Comparison of ENCODE assay signal across 9 cellular contexts in the genomic region with DNA sequence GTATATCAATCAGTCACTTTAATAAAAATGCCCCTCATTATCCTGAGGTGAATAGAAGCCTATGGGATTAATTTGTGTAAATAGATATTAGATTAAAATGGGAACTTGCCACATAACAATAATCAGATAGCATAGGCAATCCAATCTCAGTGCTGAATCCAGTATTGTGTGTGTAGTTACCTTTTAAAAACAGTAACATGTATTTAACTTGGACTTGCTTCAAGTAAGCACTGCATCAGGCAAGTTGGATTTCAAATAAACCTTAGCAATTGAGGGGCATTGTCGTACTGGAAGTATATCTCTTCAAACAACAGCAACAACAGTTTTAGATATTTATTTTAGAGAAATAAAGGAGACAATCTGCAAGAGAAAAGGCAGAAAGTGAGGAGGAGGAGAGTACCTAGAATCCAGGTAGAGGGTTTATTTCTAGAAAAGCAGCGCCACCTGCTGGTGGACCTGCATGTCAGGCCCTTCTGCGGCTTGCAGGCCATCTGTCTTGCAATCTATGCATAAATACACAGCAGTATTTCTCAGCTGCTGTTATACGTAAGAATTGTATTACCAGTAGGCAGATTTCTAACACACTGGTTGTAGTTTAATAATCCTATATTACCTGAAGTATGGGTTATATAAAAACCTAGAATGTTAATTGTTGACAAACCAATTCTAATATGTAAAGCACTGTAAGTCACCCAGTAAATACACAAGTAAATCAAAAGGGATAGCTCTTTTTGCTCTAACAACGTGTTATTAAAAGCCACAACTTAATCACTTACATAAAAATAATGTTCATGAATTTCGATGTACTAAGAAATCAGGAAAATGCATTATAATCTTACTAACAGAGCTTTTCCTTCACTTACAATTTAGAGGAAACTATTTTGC.
DNase-seq lines count a peak whose midpoint lies in the region; ATAC-seq and TF ChIP-seq lines count a peak whose summit lies in the region.
"Had no signal": no experiment of that assay in that cellular context is flagged by ENCODE, and none has a peak within 500 bp of the region (broad histone marks: within the 10 kb centered on the region; RNA-seq: fewer than 3 reads in every experiment).

No MANE protein-coding gene starts in this region.

- no peaks in the 10 kb centered on the region for H4K20me1 ChIP-seq in OCI-LY3 (ENCODE audit: insufficient read depth, low read length)
- H4K20me1 ChIP-seq in neural progenitor cell (ENCODE audit: low read depth) = no peaks in the 10 kb centered on the region

- peaks cover 35% of the 10 kb centered on the region for H3K4me1 Mint-ChIP-seq in neural progenitor cell

- in situ Hi-C loops in Caki2 (cut with HindIII; ENCODE audit: low pct_unique_long_range_greater_than_20kb, low sequenced_read_pairs) = no loop called here

- H3K79me2 ChIP-seq in OCI-LY3 (ENCODE audit: low read length) (no peaks in the 10 kb centered on the region), neural progenitor cell (ENCODE audit: low read depth) (no peaks in the 10 kb centered on the region)

- TF ChIP-seq POLR2A in stomach (IDR thresholded peaks at IDR 0.05) = no peak

- ATAC-seq in GM21526 (IDR thresholded peaks at IDR 0.05; ENCODE audit: low FRiP score, unreplicated experiment) = peak; percentile 85

- H3K36me3 Mint-ChIP-seq in neural progenitor cell = no peaks in the 10 kb centered on the region

- no peaks in the 10 kb centered on the region for H3K27me3 ChIP-seq in OCI-LY3 (ENCODE audit: low read depth, low read length)
- H3K27me3 ChIP-seq in neural progenitor cell = no peaks in the 10 kb centered on the region
- H3K27me3 ChIP-seq in stomach = no peaks in the 10 kb centered on the region

- H3K4me2 ChIP-seq in OCI-LY3 (ENCODE audit: low read length) (no peak overlapping the region), neural progenitor cell (no peak overlapping the region)

- H3K4me3 Mint-ChIP-seq in neural progenitor cell = no peak overlapping the region
- H3K4me3 Mint-ChIP-seq: T-helper 1 cell treated with Interleukin-12 subunit alpha and Interleukin-12 subunit beta and Interleukin-4 antibody, amounts not matched to agents 30 μg/mL and 1 μg/mL, for 36 hours had no signal

- H3K9ac ChIP-seq in OCI-LY3 (ENCODE audit: low read length) = no peak overlapping the region
- no peak overlapping the region for H3K9ac ChIP-seq in neural progenitor cell

- no peak overlapping the region for H2AFZ ChIP-seq in OCI-LY3 (ENCODE audit: low read depth, low read length)
- H2AFZ ChIP-seq in neural progenitor cell (replicated peaks) = no peak overlapping the region

- H3K36me3 ChIP-seq in OCI-LY3 (replicated peaks; ENCODE audit: low read depth, low read length) (no peaks in the 10 kb centered on the region), neural progenitor cell (no peaks in the 10 kb centered on the region), stomach (no peaks in the 10 kb centered on the region)

- no peaks in the 10 kb centered on the region for H3K9me3 ChIP-seq in OCI-LY3 (ENCODE audit: insufficient read depth, low read length)
- no peaks in the 10 kb centered on the region for H3K9me3 ChIP-seq in neural progenitor cell (ENCODE audit: low read depth)
- no peaks in the 10 kb centered on the region for H3K9me3 ChIP-seq in stomach

- TF ChIP-seq EP300 in stomach (IDR thresholded peaks at IDR 0.05) = no peak

- no peak overlapping the region for H3K27ac Mint-ChIP-seq in neural progenitor cell
- H3K27ac Mint-ChIP-seq: T-helper 1 cell treated with Interleukin-12 subunit alpha and Interleukin-12 subunit beta and Interleukin-4 antibody, amounts not matched to agents 30 μg/mL and 1 μg/mL, for 36 hours had no signal

- H3K4me3 ChIP-seq in Jurkat, Clone E6-1 (ENCODE audit: low read length) = no peak overlapping the region
- H3K4me3 ChIP-seq in OCI-LY3 (ENCODE audit: low read length) (no peak overlapping the region), neural progenitor cell (no peak overlapping the region), stomach (no peak overlapping the region)

- no peaks in the 10 kb centered on the region for H3K27me3 Mint-ChIP-seq in neural progenitor cell (ENCODE audit: insufficient read depth, low read depth)

- WGBS in stomach, 5 donors = 9 to 19% (median 13%) methylated on average over 6 of the region's 6 CpGs

- DNase-seq in Caki2 (ENCODE audit: low read depth) = peak; percentile 58
- DNase-seq in Jurkat, Clone E6-1 (ENCODE audit: low read depth, low spot score) = peak; percentile 65
- DNase-seq in activated T-cell treated with anti-CD3 and anti-CD28 coated beads, Interleukin-2, amount 50 U/mL, for 48 hours = peak; percentile 58 to 73
- peak; percentile 86 for DNase-seq in fibroblast of peridontal ligament (ENCODE audit: extremely low read depth)
- DNase-seq in neural progenitor cell (ENCODE audit: low spot score) = peak; percentile 90
- DNase-seq in stomach = peak; percentile 81

- no peak overlapping the region for H3K27ac ChIP-seq in OCI-LY3 (ENCODE audit: low read length)
- H3K27ac ChIP-seq in neural progenitor cell = no peak overlapping the region
- no peak overlapping the region for H3K27ac ChIP-seq in stomach

- H3K9me3 Mint-ChIP-seq in neural progenitor cell = peaks cover 9% of the 10 kb centered on the region
- H3K9me3 Mint-ChIP-seq: T-helper 1 cell treated with Interleukin-12 subunit alpha and Interleukin-12 subunit beta and Interleukin-4 antibody, amounts not matched to agents 30 μg/mL and 1 μg/mL, for 36 hours had no signal

- intact Hi-C loops in stomach (cut with DNase I; ENCODE audit: low total_unique reads) = no loop called here

- peak; percentile 82 for TF ChIP-seq CTCF in OCI-LY3 (IDR thresholded peaks at IDR 0.05; ENCODE audit: low read depth, low read length)
- TF ChIP-seq CTCF in neural progenitor cell (IDR thresholded peaks at IDR 0.05) = peak; percentile 98
- peak in 5 of 7 experiments; percentile 57 to 89 (median 86) for TF ChIP-seq CTCF in stomach (IDR thresholded peaks at IDR 0.05)

- H3F3A ChIP-seq in neural progenitor cell (ENCODE audit: low read depth) = peaks cover 5% of the 10 kb centered on the region

- H3K4me1 ChIP-seq in OCI-LY3 (ENCODE audit: low read length) (peaks cover 4% of the 10 kb centered on the region; the same call in 1 of the 2 replicates), neural progenitor cell (peaks cover 2% of the 10 kb centered on the region), stomach (peaks cover 0 to 18% (median 7%) of the 10 kb centered on the region in 4 donors)
